ENCODE assay signal across 15 cellular contexts in the genomic region with DNA sequence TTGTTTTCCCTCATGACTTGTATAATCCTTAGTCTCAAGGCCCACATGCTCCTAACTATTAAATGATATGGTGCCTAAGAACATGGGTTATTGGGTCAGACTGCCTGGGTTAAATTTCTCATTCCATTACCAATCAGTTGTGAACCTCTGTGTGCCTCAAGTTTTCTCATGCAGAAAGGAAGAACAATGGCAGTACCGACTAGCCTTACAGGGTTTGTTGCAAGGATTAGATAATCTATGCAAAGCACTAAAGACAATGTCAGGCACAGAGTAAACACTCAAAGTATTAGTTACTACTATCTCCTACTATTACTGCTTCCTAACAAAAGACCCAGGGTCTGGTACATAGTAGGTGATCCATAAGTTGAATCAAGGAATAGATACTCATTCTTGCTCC. TPM values are rescaled to one million over a fixed set of nuclear protein-coding genes. Genes with fewer than 3 reads are reported as not detected.
DNase-seq lines count a peak whose midpoint lies in the region; ATAC-seq and TF ChIP-seq lines count a peak whose summit lies in the region.
"Had no signal": no experiment of that assay in that cellular context is flagged by ENCODE, and none has a peak within 500 bp of the region (broad histone marks: within the 10 kb centered on the region; RNA-seq: fewer than 3 reads in every experiment).

No MANE protein-coding gene starts in this region.

- no peaks in the 10 kb centered on the region for H3F3A ChIP-seq in neural progenitor cell (ENCODE audit: low read depth)

- no peak for DNase-seq in activated CD4-positive, alpha-beta T cell treated with anti-CD3 and anti-CD28 coated beads, Interleukin-2, amount 10 ng/mL, durations not matched to agents 24 days and 14 days
- no peak for DNase-seq in activated CD4-positive, alpha-beta T cell treated with anti-CD3 and anti-CD28 coated beads for 48 hours
- DNase-seq in neural progenitor cell (ENCODE audit: low spot score) (peak; percentile 36), NCI-H526 (lab: John Stamatoyannopoulos, UW) (no peak), cerebellum (ENCODE audit: low spot score) (no peak)
- DNase-seq: Caco-2, NCI-H1048, NCI-H2227 treated with DMSO at 0.1 percent for 48 hours, NCI-H524 treated with DMSO at 0.1 percent for 48 hours, PC-3 had no signal

- no peak for ATAC-seq in activated T-helper 17 cell treated with anti-CD3 and anti-CD28 coated beads, Interleukin-2, amount 50 U/mL, for 72 hours (replicated peaks)
- no peak for ATAC-seq in GM19035 (IDR thresholded peaks at IDR 0.05; ENCODE audit: unreplicated experiment)
- ATAC-seq: PC-3 had no signal

- H3K9me3 ChIP-seq in HUES48 (ENCODE audit: control insufficient read depth, insufficient read depth, low read length) (peaks cover 16% of the 10 kb centered on the region), neural progenitor cell (ENCODE audit: low read depth) (peaks cover 10% of the 10 kb centered on the region)

- H3K27me3 ChIP-seq in HUES48 (ENCODE audit: control insufficient read depth, insufficient read depth, low read length), result no peaks in the 10 kb centered on the region
- no peaks in the 10 kb centered on the region for H3K27me3 ChIP-seq in neural progenitor cell

- H3K36me3 Mint-ChIP-seq in activated CD4-positive, alpha-beta T cell treated with anti-CD3 and anti-CD28 coated beads, Interleukin-2, amount 10 ng/mL, durations not matched to agents 24 days and 14 days (ENCODE audit: low read depth), result peaks cover 76% of the 10 kb centered on the region
- H3K36me3 Mint-ChIP-seq in activated T-helper 17 cell treated with anti-CD3 and anti-CD28 coated beads, Interleukin-2, amount 50 U/mL, for 72 hours (ENCODE audit: low read depth), result peaks cover 98% of the 10 kb centered on the region
- H3K36me3 Mint-ChIP-seq in neural progenitor cell, result peaks cover 34% of the 10 kb centered on the region

- H2AFZ ChIP-seq in neural progenitor cell (replicated peaks), result no peak overlapping the region

- no peaks in the 10 kb centered on the region for H3K27me3 Mint-ChIP-seq in activated CD4-positive, alpha-beta T cell treated with anti-CD3 and anti-CD28 coated beads, Interleukin-2, amount 10 ng/mL, durations not matched to agents 24 days and 14 days
- H3K27me3 Mint-ChIP-seq in activated T-helper 17 cell treated with anti-CD3 and anti-CD28 coated beads, Interleukin-2, amount 50 U/mL, for 72 hours, result no peaks in the 10 kb centered on the region
- no peaks in the 10 kb centered on the region for H3K27me3 Mint-ChIP-seq in neural progenitor cell (ENCODE audit: insufficient read depth, low read depth)

- H3K27ac Mint-ChIP-seq in activated CD4-positive, alpha-beta T cell treated with anti-CD3 and anti-CD28 coated beads, Interleukin-2, amount 10 ng/mL, durations not matched to agents 24 days and 14 days, result peak overlapping the region; percentile 69
- H3K27ac Mint-ChIP-seq in activated T-helper 17 cell treated with anti-CD3 and anti-CD28 coated beads, Interleukin-2, amount 50 U/mL, for 72 hours, result peak overlapping the region; percentile 73
- no peak overlapping the region for H3K27ac Mint-ChIP-seq in neural progenitor cell

- peaks cover 17% of the 10 kb centered on the region for H3K79me2 ChIP-seq in neural progenitor cell (ENCODE audit: low read depth)

- no peak for TF ChIP-seq CTCF in neural progenitor cell (IDR thresholded peaks at IDR 0.05)

- H3K36me3 ChIP-seq in HUES48 (ENCODE audit: control insufficient read depth, insufficient read depth, low read length) (peaks cover 79% of the 10 kb centered on the region), neural progenitor cell (peaks cover 20% of the 10 kb centered on the region)

- peaks cover 7% of the 10 kb centered on the region for H3K9me3 Mint-ChIP-seq in activated CD4-positive, alpha-beta T cell treated with anti-CD3 and anti-CD28 coated beads, Interleukin-2, amount 10 ng/mL, durations not matched to agents 24 days and 14 days
- no peaks in the 10 kb centered on the region for H3K9me3 Mint-ChIP-seq in activated T-helper 17 cell treated with anti-CD3 and anti-CD28 coated beads, Interleukin-2, amount 50 U/mL, for 72 hours
- H3K9me3 Mint-ChIP-seq in neural progenitor cell, result peaks cover 7% of the 10 kb centered on the region

- intact Hi-C loops in activated CD4-positive, alpha-beta T cell treated with anti-CD3 and anti-CD28 coated beads, Interleukin-2, amount 10 ng/mL, durations not matched to agents 24 days and 14 days (cut with micrococcal nuclease), result no loop called here

- H3K4me3 ChIP-seq in HUES48 (ENCODE audit: low read depth, low read length) (no peak overlapping the region), neural progenitor cell (no peak overlapping the region)
- H3K4me3 ChIP-seq: K562 had no signal

- no peaks in the 10 kb centered on the region for H4K20me1 ChIP-seq in neural progenitor cell (ENCODE audit: low read depth)

- peak overlapping the region; percentile 16 for H3K4me2 ChIP-seq in neural progenitor cell

- no peak overlapping the region for H3K4me3 Mint-ChIP-seq in activated CD4-positive, alpha-beta T cell treated with anti-CD3 and anti-CD28 coated beads, Interleukin-2, amount 10 ng/mL, durations not matched to agents 24 days and 14 days
- H3K4me3 Mint-ChIP-seq in activated T-helper 17 cell treated with anti-CD3 and anti-CD28 coated beads, Interleukin-2, amount 50 U/mL, for 72 hours, result peak overlapping the region; percentile 6
- no peak overlapping the region for H3K4me3 Mint-ChIP-seq in neural progenitor cell

- H3K4me1 ChIP-seq in HUES48 (ENCODE audit: control insufficient read depth, insufficient read depth, low read length), result no peaks in the 10 kb centered on the region
- H3K4me1 ChIP-seq in neural progenitor cell, result peaks cover 4% of the 10 kb centered on the region
- H3K4me1 ChIP-seq: Caco-2 had no signal

- peaks cover 25% of the 10 kb centered on the region for H3K4me1 Mint-ChIP-seq in activated CD4-positive, alpha-beta T cell treated with anti-CD3 and anti-CD28 coated beads, Interleukin-2, amount 10 ng/mL, durations not matched to agents 24 days and 14 days
- peaks cover 38% of the 10 kb centered on the region for H3K4me1 Mint-ChIP-seq in activated T-helper 17 cell treated with anti-CD3 and anti-CD28 coated beads, Interleukin-2, amount 50 U/mL, for 72 hours
- H3K4me1 Mint-ChIP-seq in neural progenitor cell, result no peaks in the 10 kb centered on the region

- H3K9ac ChIP-seq in HUES48 (ENCODE audit: low read depth, low read length), result no peak overlapping the region
- no peak overlapping the region for H3K9ac ChIP-seq in neural progenitor cell

- H3K27ac ChIP-seq in HUES48 (ENCODE audit: low read depth, low read length), result peak overlapping the region; percentile 42
- H3K27ac ChIP-seq in neural progenitor cell, result no peak overlapping the region
- H3K27ac ChIP-seq: C4-2B had no signal

RNA-seq across cellular contexts. Expression of a gene that starts 12.2 kb away (rescaled TPM):
- 107 and 112 TPM in 2 replicates for total RNA-seq in activated CD4-positive, alpha-beta T cell treated with anti-CD3 and anti-CD28 coated beads, Interleukin-2, amount 10 ng/mL, durations not matched to agents 24 days and 14 days
- total RNA-seq in activated T-helper 17 cell treated with anti-CD3 and anti-CD28 coated beads, Interleukin-2, amount 50 U/mL, for 72 hours, result 100 to 1,000 TPM in 1 of 2 donors, 10 to 100 TPM in 1; 91.4 to 112 TPM
- total RNA-seq in neural progenitor cell (ENCODE audit: low replicate concordance) (40.9 and 43.8 TPM in 2 replicates), cerebellum (35.6 TPM)
